In the genomic region with DNA sequence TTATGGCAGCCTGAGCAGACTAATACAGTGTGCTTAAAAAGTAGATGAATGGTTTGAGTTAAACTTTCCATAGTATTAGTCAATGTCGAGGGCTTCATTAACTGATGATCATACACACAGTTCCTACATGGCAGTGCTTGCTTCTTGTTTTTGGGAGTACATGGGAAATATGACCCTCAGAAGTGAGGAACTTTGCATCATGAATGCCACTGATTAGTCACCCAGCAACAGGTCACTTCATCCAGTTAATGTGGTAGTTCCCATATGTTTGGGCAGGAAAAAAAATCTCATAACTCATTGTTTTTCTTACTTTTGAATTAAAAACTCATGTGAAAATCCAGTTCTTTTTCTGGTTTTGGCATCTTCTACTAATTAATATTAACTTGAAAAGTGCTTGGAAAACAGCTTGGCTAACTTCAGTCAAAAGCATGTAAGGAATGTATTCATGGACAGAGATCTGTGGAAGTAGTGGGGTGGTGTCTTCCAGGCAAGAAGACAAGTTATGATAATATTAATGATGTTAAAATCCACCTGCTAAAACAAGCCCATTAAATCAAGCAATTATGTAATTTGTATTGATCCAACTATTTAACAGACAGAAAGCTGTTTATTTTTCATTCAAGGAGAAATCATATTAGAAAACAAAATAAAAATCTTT, we compare ENCODE assay signal across 26 cellular contexts.
DNase-seq lines count a peak whose midpoint lies in the region; ATAC-seq and TF ChIP-seq lines count a peak whose summit lies in the region.
"Had no signal": no experiment of that assay in that cellular context is flagged by ENCODE, and none has a peak within 500 bp of the region (broad histone marks: within the 10 kb centered on the region; RNA-seq: fewer than 3 reads in every experiment).

No MANE protein-coding gene starts in this region.

- no peaks in the 10 kb centered on the region for H3K4me1 Mint-ChIP-seq in activated T-cell treated with anti-CD3 and anti-CD28 coated beads, Interleukin-2, amount 50 U/mL, for 4 hours (ENCODE audit: low read depth)
- H3K4me1 Mint-ChIP-seq: endodermal cell; stimulated activated memory B cell treated with anti-CD40 and anti-IgM and Interleukin-4, amounts not matched to agents 10 μg/mL and 1 μg/mL and 100 μg/mL, for 72 hours had no signal

- no peaks in the 10 kb centered on the region for H3K27me3 ChIP-seq in fibroblast of lung (ENCODE audit: control insufficient read depth, insufficient read depth, low read length)
- H3K27me3 ChIP-seq: esophagus squamous epithelium, ovary, Peyer's patch, right atrium auricular region, spleen had no signal

- no peak overlapping the region for H3K4me2 ChIP-seq in fibroblast of lung (ENCODE audit: extremely low read depth, insufficient read depth, low read length)

- no peak overlapping the region for H3K9ac ChIP-seq in fibroblast of lung (ENCODE audit: insufficient read depth, low read length)

- H3K36me3 Mint-ChIP-seq in activated T-cell treated with anti-CD3 and anti-CD28 coated beads, Interleukin-2, amount 50 U/mL, for 4 hours (ENCODE audit: insufficient read depth), result no peaks in the 10 kb centered on the region
- H3K36me3 Mint-ChIP-seq: CD8-positive, alpha-beta T cell; stimulated activated memory B cell treated with anti-CD40 and anti-IgM and Interleukin-4, amounts not matched to agents 10 μg/mL and 1 μg/mL and 100 μg/mL, for 72 hours had no signal

- H3K4me3 ChIP-seq in fibroblast of lung (replicated peaks in 1 of 4; ENCODE audit: control extremely low read depth in 1 of 4, insufficient read depth in 1 of 4, low read depth in 3 of 4, low read length in 4 of 4) (no peak overlapping the region), retinal pigment epithelial cell (ENCODE audit: low read length) (no peak overlapping the region)
- H3K4me3 ChIP-seq: esophagus squamous epithelium, ovary, Peyer's patch, right atrium auricular region, spleen had no signal

- TF ChIP-seq CTCF in fibroblast of lung (conservative IDR thresholded peaks at IDR 0.05 in 1 of 2, IDR thresholded peaks at IDR 0.05 in 1 of 2; ENCODE audit: low read depth in 1 of 2, low read length in 2 of 2) (no peak), retinal pigment epithelial cell (conservative IDR thresholded peaks at IDR 0.05; ENCODE audit: low read depth, low read length) (no peak)

- intact Hi-C loops in left colon (cut with DNase I, micrococcal nuclease), result no loop called here

- H3K4me1 ChIP-seq in fibroblast of lung (ENCODE audit: control insufficient read depth, extremely low read depth, insufficient read depth, low read length), result no peaks in the 10 kb centered on the region
- H3K4me1 ChIP-seq: esophagus squamous epithelium, Peyer's patch, right atrium auricular region, spleen had no signal

- H2AFZ ChIP-seq in fibroblast of lung (ENCODE audit: low read length), result no peak overlapping the region

- H3K27me3 Mint-ChIP-seq in activated T-cell treated with anti-CD3 and anti-CD28 coated beads, Interleukin-2, amount 50 U/mL, for 4 hours (ENCODE audit: low read depth), result no peaks in the 10 kb centered on the region
- H3K27me3 Mint-ChIP-seq: natural killer cell treated with Interleukin-12 subunit alpha and Interleukin-12 subunit beta and Interleukin-15 and Interleukin-18, amount 100 ng/mL, for 72 hours; stimulated activated memory B cell treated with anti-CD40 and anti-IgM and Interleukin-4, amounts not matched to agents 10 μg/mL and 1 μg/mL and 100 μg/mL, for 72 hours had no signal

- DNase-seq in EL, result peak; percentile 2
- DNase-seq in RKO (ENCODE audit: low spot score), result peak; percentile 2
- peak; percentile 47 to 70 for DNase-seq in fibroblast of lung (ENCODE audit: low read depth in 2 of 2)
- DNase-seq in retinal pigment epithelial cell (ENCODE audit: low read depth), result peak; percentile 24
- no peak for DNase-seq in NCI-H187 (lab: John Stamatoyannopoulos, UW)
- no peak for DNase-seq in activated T-cell treated with anti-CD3 and anti-CD28 coated beads, Interleukin-2, amount 50 U/mL, for 4 hours
- no peak for DNase-seq in left colon
- DNase-seq: activated CD4-positive, CD25-positive, alpha-beta regulatory T cell treated with anti-CD3 and anti-CD28 coated beads, Interleukin-2, amount 50 U/mL, for 72 hours; CD8-positive, alpha-beta T cell; cortex of kidney; DMS 273 treated with DMSO at 0.1 percent for 48 hours; endodermal cell; esophagus squamous epithelium; head of caudate nucleus; NCI-H1092; NCI-H2029; NCI-H526 treated with DMSO at 0.1 percent for 48 hours; ovary; Peyer's patch; spleen; stimulated activated CD4-positive, alpha-beta T cell treated with anti-CD3 and anti-CD28 coated beads, Interleukin-4, amount 100 ng/mL, for 1 hour; T-helper 1 cell had no signal

- peaks cover 12% of the 10 kb centered on the region for H3K9me3 Mint-ChIP-seq in activated T-cell treated with anti-CD3 and anti-CD28 coated beads, Interleukin-2, amount 50 U/mL, for 4 hours
- H3K9me3 Mint-ChIP-seq: endodermal cell had no signal

- no peaks in the 10 kb centered on the region for H3K36me3 ChIP-seq in fibroblast of lung (ENCODE audit: control insufficient read depth, insufficient read depth, low read length)
- H3K36me3 ChIP-seq: esophagus squamous epithelium, ovary, Peyer's patch, right atrium auricular region, spleen had no signal

- no peak overlapping the region for H3K27ac ChIP-seq in fibroblast of lung (ENCODE audit: insufficient read depth, low read length)
- H3K27ac ChIP-seq: esophagus squamous epithelium, ovary, Peyer's patch, right atrium auricular region, spleen had no signal

- H3K79me2 ChIP-seq in fibroblast of lung (ENCODE audit: control insufficient read depth, insufficient read depth, low read length), result no peaks in the 10 kb centered on the region

- no peak overlapping the region for H3K4me3 Mint-ChIP-seq in activated T-cell treated with anti-CD3 and anti-CD28 coated beads, Interleukin-2, amount 50 U/mL, for 4 hours
- H3K4me3 Mint-ChIP-seq: CD8-positive, alpha-beta T cell; endodermal cell; natural killer cell treated with Interleukin-12 subunit alpha and Interleukin-12 subunit beta and Interleukin-15 and Interleukin-18, amount 100 ng/mL, for 72 hours; stimulated activated memory B cell treated with anti-CD40 and anti-IgM and Interleukin-4, amounts not matched to agents 10 μg/mL and 1 μg/mL and 100 μg/mL, for 72 hours had no signal

- H3K9me3 ChIP-seq in fibroblast of lung (ENCODE audit: control insufficient read depth, insufficient read depth, low read depth, low read length), result no peaks in the 10 kb centered on the region
- H3K9me3 ChIP-seq: esophagus squamous epithelium, ovary, Peyer's patch, right atrium auricular region had no signal

- no peaks in the 10 kb centered on the region for H4K20me1 ChIP-seq in fibroblast of lung (ENCODE audit: control insufficient read depth, extremely low read depth, insufficient read depth, low read length)

- no peak for ATAC-seq in activated T-cell treated with anti-CD3 and anti-CD28 coated beads, Interleukin-2, amount 50 U/mL, for 4 hours
- ATAC-seq in left colon, result no peak
- ATAC-seq: CD8-positive, alpha-beta T cell; left lobe of liver; natural killer cell treated with Interleukin-12 subunit alpha and Interleukin-12 subunit beta and Interleukin-15 and Interleukin-18, amount 100 ng/mL, for 72 hours; stimulated activated memory B cell treated with anti-CD40 and anti-IgM and Interleukin-4, amounts not matched to agents 10 μg/mL and 1 μg/mL and 100 μg/mL, for 72 hours had no signal

Comparison
In these comparisons a context has a peak if more than half of its experiments do, and no peak if none do; other contexts are left out.
1. DNase-seq: peak in EL (single experiment), RKO (single experiment), fibroblast of lung (2 of 2) and retinal pigment epithelial cell (single experiment); none in NCI-H187 (0 of 2), activated T-cell treated with anti-CD3 and anti-CD28 coated beads, Interleukin-2, amount 50 U/mL, for 4 hours (single experiment) and left colon (0 of 2).